8 cellular contexts compared by ENCODE assay signal in the genomic region with DNA sequence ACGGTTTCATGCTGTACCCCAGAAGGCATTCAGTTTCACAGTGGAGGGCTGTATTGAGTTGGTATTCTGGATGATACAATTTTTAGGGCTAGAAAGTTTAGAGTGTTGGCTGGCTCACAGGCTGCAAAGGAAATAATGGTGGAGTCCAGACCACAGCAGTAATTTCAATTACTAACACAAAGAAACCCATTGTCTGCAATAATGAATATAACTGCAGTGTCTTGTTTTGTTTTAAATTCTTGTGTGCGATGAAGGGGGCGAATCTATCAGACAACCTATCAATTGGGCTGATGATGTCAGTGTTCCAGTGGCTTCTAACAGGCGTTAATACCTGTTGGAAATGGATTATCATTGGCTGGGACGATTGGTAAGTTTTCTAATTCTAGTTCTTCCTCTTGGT. TPM values are rescaled to one million over a fixed set of nuclear protein-coding genes. Genes with fewer than 3 reads are reported as not detected.
DNase-seq lines count a peak whose midpoint lies in the region; ATAC-seq and TF ChIP-seq lines count a peak whose summit lies in the region.

No MANE protein-coding gene starts in this region.

- H3K4me3 ChIP-seq in PC-3 (ENCODE audit: low read length) = peak overlapping the region; percentile 77
- peak overlapping the region; percentile 89 for H3K4me3 ChIP-seq in epithelial cell of esophagus (ENCODE audit: low read length)
- peak overlapping the region; percentile 86 for H3K4me3 ChIP-seq in osteoblast (ENCODE audit: insufficient read depth, low read length)

- no peaks in the 10 kb centered on the region for H3F3A ChIP-seq in PC-3 (ENCODE audit: low read length, unreplicated experiment)

- H2AFZ ChIP-seq in PC-3 (ENCODE audit: low read length) = no peak overlapping the region
- H2AFZ ChIP-seq in osteoblast (ENCODE audit: low read length) = no peak overlapping the region

- H3K27me3 ChIP-seq in PC-3 (ENCODE audit: low read length) = no peaks in the 10 kb centered on the region
- H3K27me3 ChIP-seq in osteoblast (ENCODE audit: insufficient read depth, low read length) = no peaks in the 10 kb centered on the region
- H3K27me3 ChIP-seq in foreskin keratinocyte = no peaks in the 10 kb centered on the region

- H3K9ac ChIP-seq in PC-3 (ENCODE audit: low read length) = peak overlapping the region; percentile 95

- no peak for DNase-seq in Calu3
- DNase-seq in PC-3 = no peak
- no peak for DNase-seq in epithelial cell of esophagus (ENCODE audit: low read depth)
- no peak for DNase-seq in osteoblast (ENCODE audit: insufficient read length, low spot score, missing footprints)
- no peak for DNase-seq in cerebellum (ENCODE audit: low spot score)
- no peak for DNase-seq in NCI-H2107 treated with DMSO at 0.1 percent for 48 hours (lab: John Stamatoyannopoulos, UW; ENCODE audit: unreplicated experiment)
- DNase-seq in foreskin keratinocyte = no peak

- ATAC-seq in PC-3 (no peak), HG03460 (IDR thresholded peaks at IDR 0.05; ENCODE audit: unreplicated experiment) (no peak), foreskin keratinocyte (no peak)

- TSS peak; percentile 46 for BruUV-seq in Calu3 (replicated peaks; lab: Mats Ljungman, UMichigan)
- no TSS peak for BruUV-seq in PC-3 (replicated peaks; lab: Mats Ljungman, UMichigan)

- H3K27ac Mint-ChIP-seq in Calu3 (ENCODE audit: unreplicated experiment) = peak overlapping the region; percentile 99

- CTCF ChIA-PET in Calu3 (lab: Charles Lee) (no interaction called here), PC-3 (lab: Charles Lee) (no interaction called here)

- intact Hi-C loops in Calu3 (cut with micrococcal nuclease; ENCODE audit: unreplicated experiment) = loop anchor here (5.0 kb wide), 1 partner anchor 50 kb away; no protein-coding TSS in a partner anchor
- intact Hi-C loops in PC-3 (cut with micrococcal nuclease) = loop anchor here (2.0 kb wide), 1 partner anchor 43 kb away; a partner anchor contains a TSS

- TF ChIP-seq CTCF in Calu3 (IDR thresholded peaks at IDR 0.05; ENCODE audit: unreplicated experiment) (no peak), PC-3 (conservative IDR thresholded peaks at IDR 0.05; ENCODE audit: low read depth, low read length) (no peak), epithelial cell of esophagus (IDR thresholded peaks at IDR 0.05; ENCODE audit: insufficient read depth, low read depth, low read length, missing control alignments) (no peak), osteoblast (IDR thresholded peaks at IDR 0.05; ENCODE audit: extremely low read depth, low read depth, low read length) (no peak), foreskin keratinocyte (conservative IDR thresholded peaks at IDR 0.05) (no peak)

- H3K4me3 Mint-ChIP-seq in Calu3 (ENCODE audit: low read depth, unreplicated experiment) = peak overlapping the region; percentile 82

- no peaks in the 10 kb centered on the region for H3K9me3 Mint-ChIP-seq in Calu3 (ENCODE audit: low read depth, unreplicated experiment)

- H3K27me3 Mint-ChIP-seq in Calu3 (ENCODE audit: unreplicated experiment) = peaks cover 12% of the 10 kb centered on the region

- peaks cover 30% of the 10 kb centered on the region for H3K4me1 ChIP-seq in PC-3 (ENCODE audit: insufficient read depth, low read length)
- H3K4me1 ChIP-seq in osteoblast (ENCODE audit: insufficient read depth, low read length) = peaks cover 39% of the 10 kb centered on the region
- peaks cover 6% of the 10 kb centered on the region for H3K4me1 ChIP-seq in foreskin keratinocyte

- H3K9me3 ChIP-seq in PC-3 (ENCODE audit: low read length) = no peaks in the 10 kb centered on the region
- no peaks in the 10 kb centered on the region for H3K9me3 ChIP-seq in osteoblast (ENCODE audit: low read depth, low read length)

- H4K20me1 ChIP-seq in PC-3 (ENCODE audit: low read length) (no peaks in the 10 kb centered on the region), osteoblast (ENCODE audit: insufficient read depth, low read length) (no peaks in the 10 kb centered on the region)

- H3K9me2 ChIP-seq in PC-3 (replicated peaks; ENCODE audit: low read length) = no peaks in the 10 kb centered on the region

- no peak overlapping the region for H3K27ac ChIP-seq in PC-3 (ENCODE audit: low read length)
- H3K27ac ChIP-seq in osteoblast (ENCODE audit: low read depth, low read length) = peak overlapping the region; percentile 90
- H3K27ac ChIP-seq in foreskin keratinocyte = no peak overlapping the region

- H3K79me2 ChIP-seq in PC-3 (ENCODE audit: low read length) (peaks cover 41% of the 10 kb centered on the region), osteoblast (ENCODE audit: insufficient read depth, low read length) (peaks cover 56% of the 10 kb centered on the region)

- no peaks in the 10 kb centered on the region for H3K36me3 ChIP-seq in PC-3 (ENCODE audit: low read depth, low read length)
- H3K36me3 ChIP-seq in osteoblast (ENCODE audit: insufficient read depth, low read length) = no peaks in the 10 kb centered on the region

- peaks cover 39% of the 10 kb centered on the region for H3K36me3 Mint-ChIP-seq in Calu3 (ENCODE audit: insufficient read depth, unreplicated experiment)

- POLR2A ChIA-PET in PC-3 (lab: Charles Lee; ENCODE audit: unreplicated experiment) = no interaction called here

- H3K4me1 Mint-ChIP-seq in Calu3 (ENCODE audit: low read depth, unreplicated experiment) = peaks cover 24% of the 10 kb centered on the region

- H3K4me2 ChIP-seq in PC-3 (ENCODE audit: low read length) (peak overlapping the region; percentile 84), osteoblast (ENCODE audit: insufficient read depth, low read length) (peak overlapping the region; percentile 88)

RNA-seq across cellular contexts. Expression of a gene that starts 1.5 kb away (rescaled TPM):
- 21.5 and 22.4 TPM in 2 replicates for total RNA-seq in Calu3 (2022)
- 3.9 and 6.5 TPM in 2 replicates for total RNA-seq in PC-3 (2014; rRNA removed)
- 2.4 and 2.5 TPM in 2 replicates for total RNA-seq in osteoblast
- total RNA-seq in cerebellum = 1.6 TPM
- total RNA-seq in foreskin keratinocyte = 4.4 and 4.9 TPM in 2 replicates
- polyA plus RNA-seq in foreskin keratinocyte = 5.7 and 6.3 TPM in 2 replicates

RNA-seq across cellular contexts. Expression of a gene that starts 43.8 kb away (rescaled TPM):
- 88.0 and 98.5 TPM in 2 replicates for total RNA-seq in Calu3 (2022)
- total RNA-seq in PC-3 (2014; rRNA removed) = 49.8 and 57.5 TPM in 2 replicates
- total RNA-seq in osteoblast = 31.5 and 32.4 TPM in 2 replicates
- 6.1 TPM for total RNA-seq in cerebellum
- 40.3 and 43.8 TPM in 2 replicates for total RNA-seq in foreskin keratinocyte
- 22.3 and 23.6 TPM in 2 replicates for polyA plus RNA-seq in foreskin keratinocyte

RNA-seq across cellular contexts. Expression of a gene that starts 46.6 kb away (rescaled TPM):
- total RNA-seq in Calu3 (2022) (1.1 and 1.2 TPM in 2 replicates), PC-3 (2014; rRNA removed) (3.1 and 3.9 TPM in 2 replicates), osteoblast (under 0.01 TPM in 2 replicates), cerebellum (0.45 TPM), foreskin keratinocyte (4.2 and 5.1 TPM in 2 replicates)
- 3.3 and 4.6 TPM in 2 replicates for polyA plus RNA-seq in foreskin keratinocyte

RNA-seq across cellular contexts. Expression of a gene that starts 56.5 kb away (rescaled TPM):
- total RNA-seq in Calu3 (2022) (34.8 and 37.0 TPM in 2 replicates), PC-3 (2014; rRNA removed) (44.0 and 47.9 TPM in 2 replicates), osteoblast (41.0 and 42.7 TPM in 2 replicates), cerebellum (21.8 TPM), foreskin keratinocyte (28.1 and 32.4 TPM in 2 replicates)
- 35.8 and 40.7 TPM in 2 replicates for polyA plus RNA-seq in foreskin keratinocyte
